Comparison of ENCODE assay signal across 2 cellular contexts in the genomic region with DNA sequence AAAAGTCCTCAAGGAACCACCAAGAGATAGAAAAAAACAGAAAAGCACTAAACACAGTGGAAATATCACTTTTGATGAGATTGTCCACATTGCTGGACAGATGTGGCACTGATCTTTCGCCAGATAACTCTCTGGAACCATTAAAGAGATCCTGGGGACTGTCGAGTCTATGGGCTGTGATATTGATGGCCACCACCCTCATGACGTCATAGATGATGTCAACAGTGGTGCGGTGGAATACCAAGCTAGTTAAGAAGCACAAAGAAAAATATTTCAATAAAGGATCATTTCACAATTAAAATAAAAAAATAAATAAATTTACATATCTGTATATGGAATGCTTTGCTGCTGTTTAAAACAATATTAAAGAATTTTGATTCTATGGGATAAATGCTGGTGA.
TF ChIP-seq lines count a peak whose summit lies in the region.

No MANE protein-coding gene starts in this region.

TF ChIP-seq in HepG2, 621 proteins besides CTCF, POLR2A, EP300 and RAD21:
- TF ChIP-seq CREB1 (IDR thresholded peaks at IDR 0.05) (peak; percentile 94), CREB1 (CRISPR knock-in tag; IDR thresholded peaks at IDR 0.05) (no peak), ZNF101 (CRISPR knock-in tag; IDR thresholded peaks at IDR 0.05; ENCODE audit: borderline replicate concordance, low read depth) (no peak), ATF7 (IDR thresholded peaks at IDR 0.05) (peak; percentile 93), ATF7 (CRISPR knock-in tag; IDR thresholded peaks at IDR 0.05) (no peak)

TF ChIP-seq in K562, 482 proteins besides CTCF, POLR2A, EP300 and RAD21:
- TF ChIP-seq MAZ (CRISPR knock-in tag; conservative IDR thresholded peaks at IDR 0.05 in 1 of 2, IDR thresholded peaks at IDR 0.05 in 1 of 2) (no peak), ATF1 (CRISPR knock-in tag; IDR thresholded peaks at IDR 0.05) (no peak), ATF1 (tag; IDR thresholded peaks at IDR 0.05) (peak; percentile 64), CREM (IDR thresholded peaks at IDR 0.05; ENCODE audit: low read depth) (peak; percentile 33; the same call in 1 of the 2 replicates), EHMT2 (IDR thresholded peaks at IDR 0.05) (no peak), ATF7 (IDR thresholded peaks at IDR 0.05) (peak; percentile 33; the same call in 1 of the 2 replicates)
- TF ChIP-seq, protein P1, sequence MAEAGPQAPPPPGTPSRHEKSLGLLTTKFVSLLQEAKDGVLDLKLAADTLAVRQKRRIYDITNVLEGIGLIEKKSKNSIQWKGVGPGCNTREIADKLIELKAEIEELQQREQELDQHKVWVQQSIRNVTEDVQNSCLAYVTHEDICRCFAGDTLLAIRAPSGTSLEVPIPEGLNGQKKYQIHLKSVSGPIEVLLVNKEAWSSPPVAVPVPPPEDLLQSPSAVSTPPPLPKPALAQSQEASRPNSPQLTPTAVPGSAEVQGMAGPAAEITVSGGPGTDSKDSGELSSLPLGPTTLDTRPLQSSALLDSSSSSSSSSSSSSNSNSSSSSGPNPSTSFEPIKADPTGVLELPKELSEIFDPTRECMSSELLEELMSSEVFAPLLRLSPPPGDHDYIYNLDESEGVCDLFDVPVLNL (CRISPR knock-in tag; IDR thresholded peaks at IDR 0.05; ENCODE audit: low read depth) = no peak
- TF ChIP-seq, protein P2, sequence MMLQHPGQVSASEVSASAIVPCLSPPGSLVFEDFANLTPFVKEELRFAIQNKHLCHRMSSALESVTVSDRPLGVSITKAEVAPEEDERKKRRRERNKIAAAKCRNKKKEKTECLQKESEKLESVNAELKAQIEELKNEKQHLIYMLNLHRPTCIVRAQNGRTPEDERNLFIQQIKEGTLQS (IDR thresholded peaks at IDR 0.05) = peak; percentile 58
- TF ChIP-seq, protein P2 (CRISPR knock-in tag; conservative IDR thresholded peaks at IDR 0.05) = no peak
TF ChIP-seq in K562: peak in this region for 4.
